Comparison of ENCODE assay signal across 12 cellular contexts in the genomic region with DNA sequence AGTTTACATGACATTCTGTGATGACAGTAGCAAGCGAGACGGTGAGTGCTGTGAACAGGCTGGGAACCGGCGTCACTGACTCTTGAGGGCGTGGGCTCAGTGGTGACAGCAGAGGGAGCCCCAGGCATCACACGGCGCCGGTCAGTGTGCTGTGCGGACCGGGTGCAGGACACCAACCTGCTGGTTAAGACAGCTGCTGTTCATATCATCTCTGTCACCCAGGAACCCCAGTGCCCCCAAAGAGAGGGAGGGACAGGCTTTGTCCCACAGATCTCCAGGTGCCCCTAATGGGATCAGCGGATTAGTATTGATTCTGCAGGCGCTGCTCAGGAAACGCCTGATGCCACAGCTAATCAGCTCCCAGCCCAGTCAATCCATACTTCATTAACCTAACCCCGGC. TPM values are rescaled to one million over a fixed set of nuclear protein-coding genes. Genes with fewer than 3 reads are reported as not detected.
DNase-seq lines count a peak whose midpoint lies in the region; ATAC-seq and TF ChIP-seq lines count a peak whose summit lies in the region.
"Had no signal": no experiment of that assay in that cellular context is flagged by ENCODE, and none has a peak within 500 bp of the region (broad histone marks: within the 10 kb centered on the region; RNA-seq: fewer than 3 reads in every experiment).

No MANE protein-coding gene starts in this region.

- no peak overlapping the region for H3K27ac ChIP-seq in mesenchymal stem cell (ENCODE audit: low read length, poor library complexity, severe bottlenecking)
- H3K27ac ChIP-seq: epithelial cell of prostate had no signal

- H3K79me1 ChIP-seq in mesenchymal stem cell (replicated peaks; ENCODE audit: low read length, poor library complexity, severe bottlenecking): no peaks in the 10 kb centered on the region

- no peak overlapping the region for H3K23ac ChIP-seq in mesenchymal stem cell (ENCODE audit: low read length in 2 of 2)

- no peak overlapping the region for H4K8ac ChIP-seq in mesenchymal stem cell (ENCODE audit: low read length)

- peaks cover 10% of the 10 kb centered on the region for H3K27me3 Mint-ChIP-seq in chondrocyte (ENCODE audit: low read depth)

- H2BK15ac ChIP-seq in mesenchymal stem cell (ENCODE audit: low read depth, poor library complexity, severe bottlenecking): no peak overlapping the region

- no peak overlapping the region for H3K14ac ChIP-seq in mesenchymal stem cell (ENCODE audit: low read length in 2 of 2)

- H3K4me1 Mint-ChIP-seq in chondrocyte (ENCODE audit: low read depth): no peaks in the 10 kb centered on the region
- H3K4me1 Mint-ChIP-seq: activated naive CD8-positive, alpha-beta T cell treated with anti-CD3 and anti-CD28 coated beads, Interleukin-2, amount 50 U/mL, for 24 hours had no signal

- H2AFZ ChIP-seq in mesenchymal stem cell (ENCODE audit: low read depth, low read length): no peak overlapping the region

- H3K4me1 ChIP-seq in mesenchymal stem cell (ENCODE audit: control insufficient read depth, insufficient read depth, low read depth, low read length): no peaks in the 10 kb centered on the region

- H3K27ac Mint-ChIP-seq in chondrocyte (ENCODE audit: unreplicated experiment): no peak overlapping the region
- H3K27ac Mint-ChIP-seq: activated naive CD8-positive, alpha-beta T cell treated with anti-CD3 and anti-CD28 coated beads, Interleukin-2, amount 50 U/mL, for 24 hours had no signal

- DNase-seq in C1 segment of cervical spinal cord (lab: John Stamatoyannopoulos, UW): peak in 9 of 14 donors; percentile 10 to 53 (median 30)
- peak; percentile 72 for DNase-seq in HuH-7 (ENCODE audit: low spot score)
- DNase-seq in chondrocyte (ENCODE audit: low spot score): no peak
- DNase-seq in midbrain (lab: John Stamatoyannopoulos, UW): peak; percentile 67
- DNase-seq in mesenchymal stem cell: no peak
- DNase-seq in KBM-7: no peak
- no peak for DNase-seq in AML-193 (lab: John Stamatoyannopoulos, UW)
- DNase-seq: activated naive CD8-positive, alpha-beta T cell treated with anti-CD3 and anti-CD28 coated beads, Interleukin-2, amount 50 U/mL, for 24 hours; DMS 273 treated with DMSO at 0.1 percent for 48 hours had no signal

- TF ChIP-seq CTCF in chondrocyte (IDR thresholded peaks at IDR 0.05): peak; percentile 33

- peaks cover 3% of the 10 kb centered on the region for H3K9me3 Mint-ChIP-seq in chondrocyte (ENCODE audit: low read depth)
- H3K9me3 Mint-ChIP-seq: activated naive CD8-positive, alpha-beta T cell treated with anti-CD3 and anti-CD28 coated beads, Interleukin-2, amount 50 U/mL, for 24 hours had no signal

- H2BK12ac ChIP-seq in mesenchymal stem cell (ENCODE audit: low read length in 2 of 2): no peak overlapping the region

- no peaks in the 10 kb centered on the region for H3K36me3 Mint-ChIP-seq in chondrocyte (ENCODE audit: low read depth)

- no peaks in the 10 kb centered on the region for H3K9me3 ChIP-seq in mesenchymal stem cell (ENCODE audit: control insufficient read depth, low read length)

- H3K9ac ChIP-seq in mesenchymal stem cell (ENCODE audit: low read length): no peak overlapping the region

- 71% methylated on average over 14 of the region's 14 CpGs for WGBS in mesenchymal stem cell

- H3K36me3 ChIP-seq in mesenchymal stem cell (ENCODE audit: control insufficient read depth in 1 of 2, insufficient read depth in 2 of 2, low read depth in 1 of 2, low read length in 2 of 2): no peaks in the 10 kb centered on the region

- H2AK5ac ChIP-seq in mesenchymal stem cell (ENCODE audit: low read length, severe bottlenecking): no peak overlapping the region

- H2BK120ac ChIP-seq in mesenchymal stem cell (ENCODE audit: low read depth, low read length): no peak overlapping the region

- no peak overlapping the region for H3K4me3 ChIP-seq in mesenchymal stem cell (ENCODE audit: insufficient read depth in 1 of 2, low read depth in 1 of 2, low read length in 2 of 2)

- no peak overlapping the region for H3K18ac ChIP-seq in mesenchymal stem cell (ENCODE audit: low read depth in 1 of 2, low read length in 2 of 2)

- no peak overlapping the region for H2BK5ac ChIP-seq in mesenchymal stem cell (ENCODE audit: low read depth, low read length, poor library complexity, severe bottlenecking)

- no peak overlapping the region for H3K4me2 ChIP-seq in mesenchymal stem cell (ENCODE audit: low read length, poor library complexity, severe bottlenecking)

- H4K91ac ChIP-seq in mesenchymal stem cell (ENCODE audit: low read length): no peak overlapping the region

- ATAC-seq in HG03108 (IDR thresholded peaks at IDR 0.05; ENCODE audit: unreplicated experiment): no peak
- ATAC-seq: activated naive CD8-positive, alpha-beta T cell treated with anti-CD3 and anti-CD28 coated beads, Interleukin-2, amount 50 U/mL, for 24 hours had no signal

- in situ Hi-C loops in KBM-7 (cut with MboI; ENCODE audit: low pct_unique_long_range_greater_than_20kb, low sequenced_read_pairs): no loop called here

- peaks cover 0 to 7% of the 10 kb centered on the region in 2 experiments for H3K27me3 ChIP-seq in mesenchymal stem cell (ENCODE audit: control insufficient read depth in 1 of 2, insufficient read depth in 1 of 2, low read length in 2 of 2)

- H3K4ac ChIP-seq in mesenchymal stem cell (ENCODE audit: low read depth in 1 of 2, low read length in 2 of 2): no peak overlapping the region

- no peak overlapping the region for H3K4me3 Mint-ChIP-seq in chondrocyte (ENCODE audit: unreplicated experiment)
- H3K4me3 Mint-ChIP-seq: activated naive CD8-positive, alpha-beta T cell treated with anti-CD3 and anti-CD28 coated beads, Interleukin-2, amount 50 U/mL, for 24 hours had no signal

RNA-seq across cellular contexts. Expression of gene B3GAT1, which starts 18.4 kb away (rescaled TPM):
- 0.27 to 0.62 TPM (median 0.37 TPM) in 3 replicates for total RNA-seq in chondrocyte
- not detected for polyA plus RNA-seq in mesenchymal stem cell (2013, experiment 1 of 2)
- polyA plus RNA-seq in mesenchymal stem cell (2013, experiment 2 of 2): not detected
- total RNA-seq: lung microvascular endothelial cell had no signal

Comparison
In these comparisons a context has a peak if more than half of its experiments do, and no peak if none do; other contexts are left out.
1. DNase-seq: peak in C1 segment of cervical spinal cord (9 of 14), HuH-7 (single experiment) and midbrain (single experiment); none in chondrocyte (single experiment), mesenchymal stem cell (single experiment), KBM-7 (single experiment) and AML-193 (0 of 2).